8 cellular contexts compared by ENCODE assay signal in the genomic region with DNA sequence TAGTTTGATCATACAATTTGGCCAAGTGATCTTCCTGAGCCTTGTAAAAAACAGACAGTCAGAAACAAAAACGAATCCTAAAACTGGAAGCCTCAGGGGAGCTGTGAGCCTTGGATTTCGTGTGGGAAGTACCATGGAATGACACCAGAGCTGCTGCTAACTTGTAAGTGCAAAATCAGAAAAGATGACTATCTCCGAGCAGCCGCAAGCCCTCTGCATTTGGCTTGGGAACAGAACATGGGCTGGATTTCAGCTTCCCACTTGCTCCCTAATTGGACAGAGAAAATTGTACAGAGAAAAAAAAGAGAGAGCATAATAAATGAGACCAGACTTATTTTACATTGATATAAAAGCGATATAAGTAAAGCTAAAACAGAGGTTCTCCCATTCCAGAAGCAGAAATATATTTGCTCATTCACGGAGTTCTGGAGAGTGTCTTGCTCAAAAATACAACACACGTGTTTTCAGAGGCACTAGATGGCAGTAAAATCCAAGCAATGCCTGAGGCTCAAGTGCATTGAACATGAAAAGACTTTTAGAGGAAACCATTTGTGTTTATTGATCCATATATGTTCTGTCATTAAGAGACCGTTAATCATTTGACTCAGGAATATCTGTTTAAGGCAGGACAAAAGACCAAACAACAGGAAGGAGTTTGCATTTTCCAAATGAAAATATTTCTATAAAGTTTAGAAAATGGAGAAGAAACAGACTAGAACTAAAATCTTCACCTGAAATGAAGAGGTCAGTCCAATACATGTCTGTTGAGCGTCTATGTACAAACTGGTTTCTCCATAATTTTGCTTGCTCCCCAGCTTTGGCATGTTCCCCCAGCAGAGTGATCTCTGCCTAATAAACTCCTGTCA.
DNase-seq lines count a peak whose midpoint lies in the region; ATAC-seq, FAIRE-seq and TF ChIP-seq lines count a peak whose summit lies in the region.

No MANE protein-coding gene starts in this region.

- TF ChIP-seq POLR2A in suprapubic skin (IDR thresholded peaks at IDR 0.05) = no peak

- H3K9me3 ChIP-seq in suprapubic skin = no peaks in the 10 kb centered on the region

- TF ChIP-seq EP300 in suprapubic skin (IDR thresholded peaks at IDR 0.05) = no peak

- H3K4me1 ChIP-seq in suprapubic skin = no peaks in the 10 kb centered on the region

- H3K36me3 ChIP-seq in suprapubic skin = no peaks in the 10 kb centered on the region

- DNase-seq in AG08396 (ENCODE audit: low spot score) (peak; percentile 39), H4 (ENCODE audit: low spot score) (peak; percentile 48), RPMI7951 (ENCODE audit: low read depth) (peak; percentile 23), frontal cortex (ENCODE audit: low spot score in 2 of 2) (peak; percentile 26 to 28), smooth muscle cell of the brain vasculature (ENCODE audit: low read depth, low spot score) (peak; percentile 9), suprapubic skin (ENCODE audit: low spot score in 2 of 2) (no peak), NCI-H226 (no peak)

- no peak for ATAC-seq in HG02970 (IDR thresholded peaks at IDR 0.05; ENCODE audit: low FRiP score, unreplicated experiment)

- WGBS in suprapubic skin = 21% methylated on average over 9 of the region's 9 CpGs

- FAIRE-seq in frontal cortex (lab: Jason Lieb, UNC) = peak; percentile 94

- no peak overlapping the region for H3K27ac ChIP-seq in suprapubic skin

- H3K4me3 ChIP-seq in suprapubic skin = no peak overlapping the region

- TF ChIP-seq CTCF in suprapubic skin (IDR thresholded peaks at IDR 0.05) = no peak

- H3K27me3 ChIP-seq in suprapubic skin = no peaks in the 10 kb centered on the region

Comparison
In these comparisons a context has a peak if more than half of its experiments do, and no peak if none do; other contexts are left out.
1. DNase-seq: peak in AG08396 (single experiment), H4 (single experiment), RPMI7951 (single experiment), frontal cortex (2 of 2) and smooth muscle cell of the brain vasculature (single experiment); none in suprapubic skin (0 of 2) and NCI-H226 (single experiment).